In the genomic region with DNA sequence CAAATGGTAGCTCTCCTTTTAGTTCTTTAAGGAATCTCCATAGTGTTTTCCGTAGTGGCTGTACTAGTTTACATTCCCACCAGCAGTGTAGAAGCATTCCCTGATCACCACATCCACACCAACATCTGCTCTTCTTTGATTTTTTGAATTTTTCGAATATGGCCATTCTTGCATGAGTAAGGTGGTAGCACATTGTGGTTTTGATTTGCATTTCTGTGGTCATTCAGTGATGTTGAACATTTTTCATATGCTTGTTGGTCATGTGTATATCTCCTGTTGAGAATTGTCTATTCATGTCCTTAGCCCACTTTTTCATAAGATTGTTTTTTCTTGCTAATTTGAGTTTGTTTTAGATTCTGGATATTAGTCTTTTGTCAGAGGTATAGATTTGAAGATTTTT, we compare ENCODE assay signal across 10 cellular contexts.
DNase-seq lines count a peak whose midpoint lies in the region; ATAC-seq, FAIRE-seq and TF ChIP-seq lines count a peak whose summit lies in the region.
"Had no signal": no experiment of that assay in that cellular context is flagged by ENCODE, and none has a peak within 500 bp of the region (broad histone marks: within the 10 kb centered on the region; RNA-seq: fewer than 3 reads in every experiment).

No MANE protein-coding gene starts in this region.

- no peaks in the 10 kb centered on the region for H3K27me3 Mint-ChIP-seq in neural progenitor cell (ENCODE audit: insufficient read depth, low read depth)

- no peak overlapping the region for H3K4me3 Mint-ChIP-seq in neural progenitor cell

- dilution Hi-C loops in keratinocyte (cut with MboI; ENCODE audit: extremely low pct_ligation_motif_present, low sequenced_read_pairs) = no loop called here

- H3F3A ChIP-seq in neural progenitor cell (ENCODE audit: low read depth) = no peaks in the 10 kb centered on the region

- no peak overlapping the region for H3K4me3 ChIP-seq in HFF-Myc (replicated peaks; ENCODE audit: low read depth, low read length)
- H3K4me3 ChIP-seq in keratinocyte (ENCODE audit: control insufficient read depth in 2 of 3, extremely low read depth in 1 of 3, insufficient read depth in 2 of 3, low read depth in 1 of 3, low read length in 3 of 3) = no peak overlapping the region
- no peak overlapping the region for H3K4me3 ChIP-seq in psoas muscle
- H3K4me3 ChIP-seq in colonic mucosa = no peak overlapping the region
- no peak overlapping the region for H3K4me3 ChIP-seq in neural progenitor cell

- no peaks in the 10 kb centered on the region for H3K36me3 ChIP-seq in keratinocyte (ENCODE audit: control insufficient read depth in 2 of 2, extremely low read depth in 1 of 2, insufficient read depth in 2 of 2, low read length in 2 of 2)
- H3K36me3 ChIP-seq in psoas muscle (ENCODE audit: insufficient read depth in 1 of 2, low read depth in 1 of 2) = no peaks in the 10 kb centered on the region
- H3K36me3 ChIP-seq in colonic mucosa = no peaks in the 10 kb centered on the region
- H3K36me3 ChIP-seq in neural progenitor cell = no peaks in the 10 kb centered on the region

- H3K79me2 ChIP-seq in keratinocyte (ENCODE audit: control insufficient read depth, insufficient read depth, low read length) (no peaks in the 10 kb centered on the region), neural progenitor cell (ENCODE audit: low read depth) (no peaks in the 10 kb centered on the region)

- 95 to 96% (median 95%) methylated on average over 2 of the region's 2 CpGs for WGBS in psoas muscle, 3 donors

- FAIRE-seq in keratinocyte (lab: Jason Lieb, UNC) = peak; percentile 5

- H3K9ac ChIP-seq in keratinocyte (ENCODE audit: control insufficient read depth, extremely low read depth, insufficient read depth, low read length) (no peak overlapping the region), colonic mucosa (ENCODE audit: low read depth in 2 of 2, low read length in 2 of 2) (no peak overlapping the region), neural progenitor cell (no peak overlapping the region)

- no peaks in the 10 kb centered on the region for H3K4me1 ChIP-seq in keratinocyte (ENCODE audit: control insufficient read depth, extremely low read depth, insufficient read depth, low read length)
- H3K4me1 ChIP-seq in psoas muscle = no peaks in the 10 kb centered on the region
- H3K4me1 ChIP-seq in colonic mucosa = no peaks in the 10 kb centered on the region
- H3K4me1 ChIP-seq in neural progenitor cell = no peaks in the 10 kb centered on the region

- no peak overlapping the region for H3K4me2 ChIP-seq in keratinocyte (ENCODE audit: control insufficient read depth, extremely low read depth, insufficient read depth, low read depth, low read length)
- no peak overlapping the region for H3K4me2 ChIP-seq in neural progenitor cell

- H3K9me3 Mint-ChIP-seq in neural progenitor cell = peaks cover 19% of the 10 kb centered on the region

- H2AFZ ChIP-seq in keratinocyte (ENCODE audit: control insufficient read depth, low read length) (no peak overlapping the region), neural progenitor cell (replicated peaks) (no peak overlapping the region)

- H4K20me1 ChIP-seq in keratinocyte (ENCODE audit: control insufficient read depth, extremely low read depth, insufficient read depth, low read length) = no peaks in the 10 kb centered on the region
- H4K20me1 ChIP-seq in neural progenitor cell (ENCODE audit: low read depth) = no peaks in the 10 kb centered on the region

- H3K9me3 ChIP-seq in keratinocyte (ENCODE audit: control insufficient read depth, low read depth, low read length) = no peaks in the 10 kb centered on the region
- H3K9me3 ChIP-seq in psoas muscle = no peaks in the 10 kb centered on the region
- H3K9me3 ChIP-seq in colonic mucosa = no peaks in the 10 kb centered on the region
- H3K9me3 ChIP-seq in neural progenitor cell (ENCODE audit: low read depth) = peaks cover 3% of the 10 kb centered on the region

- ATAC-seq in GM18861 (IDR thresholded peaks at IDR 0.05; ENCODE audit: unreplicated experiment) (peak; percentile 100), HG03521 (IDR thresholded peaks at IDR 0.05; ENCODE audit: unreplicated experiment) (peak; percentile 98), psoas muscle (no peak)

- H3K27me3 ChIP-seq in keratinocyte (ENCODE audit: control insufficient read depth, extremely low read depth, insufficient read depth, low read length) (no peaks in the 10 kb centered on the region), psoas muscle (ENCODE audit: insufficient read depth in 3 of 3, low read length in 2 of 3) (no peaks in the 10 kb centered on the region), colonic mucosa (no peaks in the 10 kb centered on the region), neural progenitor cell (no peaks in the 10 kb centered on the region)

- DNase-seq in HFF-Myc (ENCODE audit: extremely low read depth, low read depth) (peak; percentile 17), keratinocyte (ENCODE audit: low read depth, low spot score) (no peak), psoas muscle (no peak), colonic mucosa (no peak), neural progenitor cell (ENCODE audit: low spot score) (no peak)
- no peak for DNase-seq in activated naive CD4-positive, alpha-beta T cell treated with Interleukin-2 at 50 U/mL for 16 hours
- DNase-seq: DMS79, SHP77 had no signal

- TF ChIP-seq CTCF in HFF-Myc (IDR thresholded peaks at IDR 0.05; ENCODE audit: low read depth, low read length, missing control alignments) (no peak), keratinocyte (optimal IDR thresholded peaks at IDR 0.05 in 1 of 3, IDR thresholded peaks at IDR 0.05 in 1 of 3, conservative IDR thresholded peaks at IDR 0.05 in 1 of 3; ENCODE audit: extremely low read depth in 1 of 3, insufficient read depth in 2 of 3, low read length in 3 of 3) (no peak), psoas muscle (IDR thresholded peaks at IDR 0.05) (no peak), colonic mucosa (IDR thresholded peaks at IDR 0.05) (no peak), neural progenitor cell (IDR thresholded peaks at IDR 0.05) (no peak)

- H3K36me3 Mint-ChIP-seq in neural progenitor cell = peaks cover 6% of the 10 kb centered on the region

- intact Hi-C loops in psoas muscle (cut with DNase I) = no loop called here
- intact Hi-C loops in colonic mucosa (cut with DNase I) = no loop called here

- H3K9me1 ChIP-seq in keratinocyte (ENCODE audit: control insufficient read depth, extremely low read depth, insufficient read depth, low read length) = no peaks in the 10 kb centered on the region

- no peaks in the 10 kb centered on the region for H3K4me1 Mint-ChIP-seq in neural progenitor cell

- no peak overlapping the region for H3K27ac ChIP-seq in keratinocyte (ENCODE audit: control insufficient read depth, insufficient read depth, low read length)
- H3K27ac ChIP-seq in psoas muscle = no peak overlapping the region
- H3K27ac ChIP-seq in colonic mucosa = no peak overlapping the region
- H3K27ac ChIP-seq in neural progenitor cell = no peak overlapping the region

- H3K27ac Mint-ChIP-seq in neural progenitor cell = no peak overlapping the region

Comparison
In these comparisons a context has a peak if more than half of its experiments do, and no peak if none do; other contexts are left out.
1. ATAC-seq: peak in GM18861 (single experiment) and HG03521 (single experiment); none in psoas muscle (0 of 4).